Comparison of ENCODE assay signal across 16 cellular contexts in the genomic region with DNA sequence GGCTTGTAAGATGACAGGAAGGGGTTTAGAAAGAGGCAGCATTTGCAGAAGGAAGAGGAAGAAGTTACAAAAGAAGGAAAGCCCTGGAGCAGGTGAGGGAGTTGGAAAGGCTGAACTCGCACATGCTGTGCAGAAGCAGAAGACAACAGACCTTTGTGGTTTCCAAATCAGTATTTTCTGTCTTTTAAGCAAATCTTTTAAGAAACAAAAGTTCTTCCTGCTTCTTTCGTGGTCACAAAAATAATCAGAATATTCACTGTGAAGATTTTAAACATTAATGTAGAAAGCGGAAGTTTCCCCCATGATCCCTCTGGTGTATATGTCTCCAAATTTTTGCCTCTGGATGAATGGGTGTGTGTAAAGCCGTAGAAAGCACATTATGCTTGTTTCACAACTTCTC. TPM values are rescaled to one million over a fixed set of nuclear protein-coding genes. Genes with fewer than 3 reads are reported as not detected.
DNase-seq lines count a peak whose midpoint lies in the region; ATAC-seq, FAIRE-seq and TF ChIP-seq lines count a peak whose summit lies in the region.
"Had no signal": no experiment of that assay in that cellular context is flagged by ENCODE, and none has a peak within 500 bp of the region (broad histone marks: within the 10 kb centered on the region; RNA-seq: fewer than 3 reads in every experiment).

No MANE protein-coding gene starts in this region.

- WGBS in K562 (ENCODE audit: insufficient coverage, low coverage, missing lambda C conversion rate): 53% methylated on average over 4 of the region's 4 CpGs

- in situ Hi-C loops in K562 (cut with MboI): no loop called here

- POLR2A ChIA-PET in K562 (lab: Yijun Ruan, JAX): interaction anchor here (1.0 to 2.1 kb wide), 2 partner anchors 10 to 48 kb away, joined by 3 to 6 read pairs; no protein-coding TSS in a partner anchor

- no peak for TF ChIP-seq EP300 in K562 (IDR thresholded peaks at IDR 0.05; ENCODE audit: low read length)

- H4K20me1 ChIP-seq in K562 (replicated peaks; ENCODE audit: control insufficient read depth, insufficient read depth, low read length): no peaks in the 10 kb centered on the region

- H3K9ac ChIP-seq in K562 (ENCODE audit: insufficient read depth in 1 of 2, low read depth in 2 of 2, low read length in 2 of 2): 0 out of 4 replicates have a peak overlapping the region, but pooled peaks of 1 of the 2 experiments have one; percentile 3

- no peaks in the 10 kb centered on the region; the same call in 2 of the 3 replicates for H3K36me3 ChIP-seq in K562 (ENCODE audit: control insufficient read depth, insufficient read depth, low read length)

- H3K4me3 ChIP-seq in K562: no peak overlapping the region

- peak overlapping the region; percentile 9 for H3K4me2 ChIP-seq in K562 (ENCODE audit: insufficient read depth, low read length)

- H3K9me1 ChIP-seq in K562 (ENCODE audit: control insufficient read depth, insufficient read depth, low read length): no peaks in the 10 kb centered on the region

- TF ChIP-seq POLR2A in K562 (conservative IDR thresholded peaks at IDR 0.05): no peak
- no peak for TF ChIP-seq POLR2A in GM12891 (IDR thresholded peaks at IDR 0.05; ENCODE audit: low read depth, low read length)

- no peak for ATAC-seq in K562
- ATAC-seq: stimulated activated naive CD8-positive, alpha-beta T cell treated with anti-CD3 and anti-CD28 coated beads, Interleukin-15, Interleukin-2, amounts not matched to agents 100 U/mL and 50 U/mL, for 24 hours had no signal

- no TSS peak for BruUV-seq in K562 (replicated peaks; lab: Mats Ljungman, UMichigan)

- peaks cover 9 to 45% of the 10 kb centered on the region in 2 experiments; a peak in 4 of 5 replicates for H3K4me1 ChIP-seq in K562 (replicated peaks in 1 of 2; ENCODE audit: control insufficient read depth in 2 of 2, insufficient read depth in 2 of 2, low read length in 2 of 2)

- TF ChIP-seq RAD21 in K562 (CRISPR knock-in tag; conservative IDR thresholded peaks at IDR 0.05 in 1 of 2, IDR thresholded peaks at IDR 0.05 in 1 of 2): no peak

- intact Hi-C loops in K562 (cut with micrococcal nuclease): no loop called here

- FAIRE-seq in K562 (lab: Jason Lieb, UNC) (no peak), GM12891 (lab: Jason Lieb, UNC) (no peak)

- H3K79me2 ChIP-seq in K562 (ENCODE audit: control insufficient read depth, insufficient read depth, low read length): peaks cover 83% of the 10 kb centered on the region

- H3K27ac ChIP-seq in K562 (ENCODE audit: extremely low read depth, low read depth, low read length): peak overlapping the region; percentile 50; the same call in 1 of the 3 replicates
- H3K27ac ChIP-seq: HL-60 had no signal

- peak; percentile 76 for DNase-seq in AML-193 (lab: John Stamatoyannopoulos, UW)
- DNase-seq in GF-D8 (lab: John Stamatoyannopoulos, UW): peak; percentile 94
- DNase-seq in Kasumi-1 (lab: John Stamatoyannopoulos, UW): peak; percentile 83 to 95
- DNase-seq in K562 (ENCODE audit: extremely low read depth in 1 of 4, low spot score in 3 of 4): no peak
- DNase-seq in NCI-H1417 (lab: John Stamatoyannopoulos, UW): no peak
- no peak for DNase-seq in GM12891 (ENCODE audit: insufficient read length, low spot score)
- DNase-seq in HCEC 1CT: no peak
- DNase-seq in T-helper 2 cell: no peak
- DNase-seq: foreskin fibroblast; GDM1; NCI-H1048; NCI-H446; retina; stimulated activated CD4-positive, alpha-beta T cell treated with anti-CD3 and anti-CD28 coated beads, Interleukin-2, amount 100 ng/mL, for 48 hours; stimulated activated naive CD8-positive, alpha-beta T cell treated with anti-CD3 and anti-CD28 coated beads, Interleukin-15, Interleukin-2, amounts not matched to agents 100 U/mL and 50 U/mL, for 24 hours had no signal

- no peak for TF ChIP-seq CTCF in K562 (IDR thresholded peaks at IDR 0.05 in 2 of 3, conservative IDR thresholded peaks at IDR 0.05 in 1 of 3; ENCODE audit: insufficient read depth in 2 of 3, low read depth in 1 of 3, low read length in 3 of 3)

- CTCF ChIA-PET in K562 (lab: Yijun Ruan, JAX; ENCODE audit: low intra/inter-chr PET ratio): no interaction called here

- peaks cover 5% of the 10 kb centered on the region; the same call in 1 of the 2 replicates for H3K9me3 ChIP-seq in K562 (replicated peaks; ENCODE audit: control insufficient read depth, insufficient read depth, low read depth, low read length)

- H2AFZ ChIP-seq in K562 (ENCODE audit: low read depth, low read length): 0 out of 2 replicates have a peak overlapping the region, but pooled peaks have one; percentile 5

- no peaks in the 10 kb centered on the region for H3K27me3 ChIP-seq in K562 (ENCODE audit: control insufficient read depth in 2 of 2, insufficient read depth in 2 of 2, low read length in 2 of 2)

TF ChIP-seq in K562, 482 proteins besides CTCF, POLR2A, EP300 and RAD21:
- TF ChIP-seq GATA2 (CRISPR knock-in tag; IDR thresholded peaks at IDR 0.05) (no peak), E2F3 (CRISPR knock-in tag; IDR thresholded peaks at IDR 0.05) (no peak), ARID1B (IDR thresholded peaks at IDR 0.05) (no peak), MCM3 (IDR thresholded peaks at IDR 0.05) (no peak), ZNF140 (CRISPR knock-in tag; IDR thresholded peaks at IDR 0.05) (no peak)
TF ChIP-seq in K562: peak in this region for 0.

TF ChIP-seq in GM12891, 5 proteins besides CTCF, POLR2A, EP300 and RAD21:
- no peak for TF ChIP-seq PAX5 (IDR thresholded peaks at IDR 0.05; ENCODE audit: insufficient read depth, low read length, severe bottlenecking)
- no peak for TF ChIP-seq POLR2AphosphoS5 (IDR thresholded peaks at IDR 0.05; ENCODE audit: low read depth, low read length)
- no peak for TF ChIP-seq TAF1 (IDR thresholded peaks at IDR 0.05; ENCODE audit: low read depth, low read length)
- no peak for TF ChIP-seq SPI1 (IDR thresholded peaks at IDR 0.05; ENCODE audit: low read depth, low read length)
- TF ChIP-seq POU2F2 (IDR thresholded peaks at IDR 0.05; ENCODE audit: low read depth, low read length): no peak

RNA-seq across cellular contexts. Expression of a gene that starts 25.8 kb away (rescaled TPM):
- 26.9 and 43.7 TPM in 2 replicates for total RNA-seq in K562 (2011; cell fraction: chromatin; rRNA removed; ENCODE audit: low replicate concordance)
- total RNA-seq in K562 (2011; cell fraction: nucleolus; rRNA removed): 26.5 and 31.6 TPM in 2 replicates
- 33.2 and 34.4 TPM in 2 replicates for total RNA-seq in K562 (2011; cell fraction: nucleoplasm; rRNA removed)
- total RNA-seq in K562 (2014; rRNA removed) (30.4 and 32.4 TPM in 2 replicates), K562 (2014; rRNA removed; fragmentation: Illumina TruSeq; extraction: Trizol) (10.6 and 15.5 TPM in 2 replicates), K562 (2015; rRNA removed; fragmentation: Illumina TruSeq; extraction: Trizol) (17.2 and 18.8 TPM in 2 replicates), K562 (2021) (35.3 and 37.7 TPM in 2 replicates)
- polyA plus RNA-seq in K562 (2011; rRNA removed) (19.1 and 25.1 TPM in 2 replicates), K562 (2014; fragmentation: Illumina TruSeq; extraction: Trizol) (20.1 and 21.0 TPM in 2 replicates), K562 (2014; fragmentation: Nextera tagmentation; extraction: Ambion mirVana) (10 to 100 TPM in 1 of 2 experiments, 1 to 10 TPM in 1; 9.5 to 20.0 TPM), K562 (2014; rRNA removed) (21.8 and 23.9 TPM in 2 replicates)
- polyA plus RNA-seq in K562 (2011; cell fraction: cytosol; rRNA removed): 16.8 and 30.1 TPM in 2 replicates
- 43.0 and 43.6 TPM in 2 replicates for polyA plus RNA-seq in K562 (2011; cell fraction: nucleus; rRNA removed)
- 24.0 and 31.0 TPM in 2 replicates for polyA plus RNA-seq in K562 (2012)
- polyA minus RNA-seq in K562 (2011; rRNA and poly(A)+ RNA removed): 17.3 and 24.2 TPM in 2 replicates
- polyA minus RNA-seq in K562 (2011; cell fraction: cytosol; rRNA and poly(A)+ RNA removed): 20.2 and 22.4 TPM in 2 replicates
- polyA minus RNA-seq in K562 (2011; cell fraction: nucleus; rRNA and poly(A)+ RNA removed): 21.8 and 24.4 TPM in 2 replicates
- polyA plus RNA-seq in GM12891 (2012; ENCODE audit: low read depth, missing spikeins): 21.5 TPM

RNA-seq across cellular contexts. Expression of a gene that starts 39.7 kb away (rescaled TPM):
- total RNA-seq in K562 (2011; cell fraction: chromatin; rRNA removed; ENCODE audit: low replicate concordance): 271 and 313 TPM in 2 replicates
- 146 and 158 TPM in 2 replicates for total RNA-seq in K562 (2011; cell fraction: nucleolus; rRNA removed)
- 157 and 158 TPM in 2 replicates for total RNA-seq in K562 (2011; cell fraction: nucleoplasm; rRNA removed)
- 19.6 and 35.1 TPM in 2 replicates for total RNA-seq in K562 (2014; rRNA removed)
- total RNA-seq in K562 (2014; rRNA removed; fragmentation: Illumina TruSeq; extraction: Trizol): 32.2 and 34.7 TPM in 2 replicates
- total RNA-seq in K562 (2015; rRNA removed; fragmentation: Illumina TruSeq; extraction: Trizol): 20.0 and 28.0 TPM in 2 replicates
- total RNA-seq in K562 (2021): 81.3 and 94.3 TPM in 2 replicates
- polyA plus RNA-seq in K562 (2011; rRNA removed): 119 and 126 TPM in 2 replicates
- 89.5 and 105 TPM in 2 replicates for polyA plus RNA-seq in K562 (2011; cell fraction: cytosol; rRNA removed)
- 307 and 327 TPM in 2 replicates for polyA plus RNA-seq in K562 (2011; cell fraction: nucleus; rRNA removed)
- polyA plus RNA-seq in K562 (2012): 42.5 and 56.4 TPM in 2 replicates
- 47.6 and 59.0 TPM in 2 replicates for polyA plus RNA-seq in K562 (2014; fragmentation: Illumina TruSeq; extraction: Trizol)
- 10 to 100 TPM; 12.7 to 16.2 TPM for polyA plus RNA-seq in K562 (2014; fragmentation: Nextera tagmentation; extraction: Ambion mirVana)
- polyA plus RNA-seq in K562 (2014; rRNA removed): 52.2 and 57.4 TPM in 2 replicates
- polyA minus RNA-seq in K562 (2011; rRNA and poly(A)+ RNA removed): 114 and 147 TPM in 2 replicates
- polyA minus RNA-seq in K562 (2011; cell fraction: cytosol; rRNA and poly(A)+ RNA removed): 38.2 and 42.9 TPM in 2 replicates
- polyA minus RNA-seq in K562 (2011; cell fraction: nucleus; rRNA and poly(A)+ RNA removed): 63.0 and 94.5 TPM in 2 replicates
- polyA plus RNA-seq in GM12891 (2012; ENCODE audit: low read depth, missing spikeins): 39.6 TPM

Comparison
In these comparisons a context has a peak if more than half of its experiments do, and no peak if none do; other contexts are left out.
1. DNase-seq: peak in AML-193 (2 of 2), GF-D8 (single experiment) and Kasumi-1 (2 of 2); none in K562 (0 of 4), NCI-H1417 (0 of 3), GM12891 (single experiment), HCEC 1CT (single experiment) and T-helper 2 cell (0 of 5).